9 cellular contexts compared by ENCODE assay signal in genomic region chr5:7816535-7816901, GRCh38. TPM values are rescaled to one million over a fixed set of nuclear protein-coding genes. Genes with fewer than 3 reads are reported as not detected.
A peak's percentile ranks its signal among the peaks of the same experiment; 100 is the strongest.
DNase-seq lines count a peak whose midpoint lies in the region; ATAC-seq and TF ChIP-seq lines count a peak whose summit lies in the region.
"Had no signal": no experiment of that assay in that cellular context is flagged by ENCODE, and none has a peak within 500 bp of the region (broad histone marks: within the 10 kb centered on the region; RNA-seq: fewer than 3 reads in every experiment).

No MANE protein-coding gene starts in this region.

- no peak overlapping the region for H4K91ac ChIP-seq in neuronal stem cell (ENCODE audit: low read depth, low read length, poor library complexity)

- H3K27me3 ChIP-seq in neuronal stem cell (ENCODE audit: control insufficient read depth in 3 of 3, insufficient read depth in 3 of 3, low read depth in 1 of 3, low read length in 3 of 3): no peaks in the 10 kb centered on the region
- H3K27me3 ChIP-seq in spleen (replicated peaks in 1 of 7): peaks cover 0 to 31% (median 5%) of the 10 kb centered on the region in 7 donors

- H3K18ac ChIP-seq in neuronal stem cell (ENCODE audit: low read length): no peak overlapping the region

- H3K79me1 ChIP-seq in neuronal stem cell (ENCODE audit: low read depth, low read length): no peaks in the 10 kb centered on the region

- H3K14ac ChIP-seq in neuronal stem cell (ENCODE audit: low read length): no peak overlapping the region

- TF ChIP-seq CTCF in RWPE1 (conservative IDR thresholded peaks at IDR 0.05; ENCODE audit: low read depth) (peak; percentile 37), spleen (IDR thresholded peaks at IDR 0.05 in 8 of 11, conservative IDR thresholded peaks at IDR 0.05 in 3 of 11) (peak in 3 of 11 experiments; percentile 18 to 53 (median 27))

- H2BK120ac ChIP-seq in neuronal stem cell (ENCODE audit: low read depth, low read length): no peak overlapping the region

- no peak overlapping the region for H3K9ac ChIP-seq in neuronal stem cell (ENCODE audit: low read depth, low read length, poor library complexity)

- H3K27ac ChIP-seq in RWPE1 (no peak overlapping the region), neuronal stem cell (replicated peaks; ENCODE audit: low read length) (peak overlapping the region; percentile 53), spleen (no peak overlapping the region)

- H3K4me2 ChIP-seq in neuronal stem cell (ENCODE audit: insufficient read depth, low read length, poor library complexity, severe bottlenecking): peak overlapping the region; percentile 21

- H2BK12ac ChIP-seq in neuronal stem cell (ENCODE audit: low read length): no peak overlapping the region

- no peak overlapping the region for H4K8ac ChIP-seq in neuronal stem cell (ENCODE audit: low read depth, low read length)

- H3K9me3 ChIP-seq in neuronal stem cell (replicated peaks in 1 of 2; ENCODE audit: control insufficient read depth in 2 of 2, insufficient read depth in 1 of 2, low read depth in 1 of 2, low read length in 2 of 2) (no peaks in the 10 kb centered on the region), spleen (no peaks in the 10 kb centered on the region)
- H3K9me3 ChIP-seq: Caco-2 had no signal

- H3K23ac ChIP-seq in neuronal stem cell (ENCODE audit: low read depth, low read length, poor library complexity): no peak overlapping the region

- POLR2A ChIA-PET in RWPE1 (lab: Yijun Ruan, JAX; ENCODE audit: low non-redundant PET): no interaction called here

- no peak overlapping the region for H2AK5ac ChIP-seq in neuronal stem cell (ENCODE audit: low read depth, low read length)

- peak overlapping the region; percentile 63 for H2AFZ ChIP-seq in neuronal stem cell (ENCODE audit: low read length)

- H3K4ac ChIP-seq in neuronal stem cell (ENCODE audit: low read length): no peak overlapping the region

- H3K4me1 ChIP-seq in neuronal stem cell (ENCODE audit: control insufficient read depth in 2 of 2, insufficient read depth in 1 of 2, low read depth in 1 of 2, low read length in 2 of 2) (peaks cover 0 to 19% of the 10 kb centered on the region in 2 donors), spleen (peaks cover 0 to 13% (median 10%) of the 10 kb centered on the region in 6 donors)
- H3K4me1 ChIP-seq: Caco-2 had no signal

- H2BK15ac ChIP-seq in neuronal stem cell (ENCODE audit: low read length): no peak overlapping the region

- H3K4me3 ChIP-seq in neuronal stem cell (ENCODE audit: low read length in 2 of 2) (no peak overlapping the region), spleen (no peak overlapping the region)

- CTCF ChIA-PET in RWPE1 (lab: Yijun Ruan, JAX): interaction anchor here (0.7 to 1.1 kb wide), 3 partner anchors 61 to 996 kb away, joined by 3 to 4 read pairs (median 4); no protein-coding TSS in a partner anchor

- DNase-seq in RWPE1 (ENCODE audit: low spot score) (no peak), neuronal stem cell (ENCODE audit: low spot score) (peak; percentile 49), SK-N-DZ (ENCODE audit: low spot score) (no peak), spleen (no peak)
- DNase-seq: NCI-H1048 had no signal

- ATAC-seq in GM19351 (IDR thresholded peaks at IDR 0.05; ENCODE audit: unreplicated experiment) (peak; percentile 2), HG02938 (IDR thresholded peaks at IDR 0.05; ENCODE audit: unreplicated experiment) (peak; percentile 30), GM21786 (IDR thresholded peaks at IDR 0.05; ENCODE audit: unreplicated experiment) (no peak)

- no CpG with 5 or more reads among the region's 9 CpGs for WGBS in neuronal stem cell (ENCODE audit: extremely low coverage in 2 of 2, insufficient read length in 2 of 2, insufficient replicate concordance in 1 of 2), 2 donors
- 31 to 41% (median 38%) methylated on average over 8 to 9 of the region's 9 CpGs for WGBS in spleen, 5 donors

- no peak overlapping the region for H2BK5ac ChIP-seq in neuronal stem cell (ENCODE audit: low read length)

- H3K36me3 ChIP-seq in neuronal stem cell (replicated peaks in 1 of 2; ENCODE audit: control insufficient read depth in 2 of 2, insufficient read depth in 2 of 2, low read length in 2 of 2) (no peaks in the 10 kb centered on the region), spleen (no peaks in the 10 kb centered on the region)

- intact Hi-C loops in spleen (cut with DNase I; ENCODE audit: low total_unique reads): no loop called here

- no peak for TF ChIP-seq POLR2A in spleen (IDR thresholded peaks at IDR 0.05)

RNA-seq across cellular contexts. Expression of gene CFAP90, which starts 34.4 kb away (rescaled TPM):
- polyA plus RNA-seq in neuronal stem cell (2013, experiment 1 of 2): 0.81 TPM
- 1.0 TPM for polyA plus RNA-seq in neuronal stem cell (2013, experiment 2 of 2)
- polyA plus RNA-seq in SK-N-DZ (2014; cell fraction: cytosol; rRNA removed): not detected in 2 replicates
- not detected in 2 replicates for polyA plus RNA-seq in SK-N-DZ (2014; cell fraction: nucleus; rRNA removed)
- under 1 TPM in 1 of 7 donors, not detected in 6; 0.60 TPM for total RNA-seq in spleen
- polyA plus RNA-seq in spleen: under 1 TPM in 2 of 3 donors, not detected in 1; 0.17 to 0.27 TPM

RNA-seq across cellular contexts. Expression of gene FASTKD3, which starts 52.3 kb away (rescaled TPM):
- 4.8 TPM for polyA plus RNA-seq in neuronal stem cell (2013, experiment 1 of 2)
- polyA plus RNA-seq in neuronal stem cell (2013, experiment 2 of 2): 5.0 TPM
- polyA plus RNA-seq in SK-N-DZ (2014; cell fraction: cytosol; rRNA removed): 22.9 and 29.3 TPM in 2 replicates
- 28.3 and 51.3 TPM in 2 replicates for polyA plus RNA-seq in SK-N-DZ (2014; cell fraction: nucleus; rRNA removed)
- total RNA-seq in spleen: 10 to 100 TPM in 3 of 7 donors, 1 to 10 TPM in 4; 8.6 to 19.1 (median 9.8) TPM
- 10 to 100 TPM; 13.9 to 18.2 (median 16.8) TPM for polyA plus RNA-seq in spleen

RNA-seq across cellular contexts. Expression of gene MTRR, which starts 52.4 kb away (rescaled TPM):
- 33.5 TPM for polyA plus RNA-seq in neuronal stem cell (2013, experiment 1 of 2)
- polyA plus RNA-seq in neuronal stem cell (2013, experiment 2 of 2): 34.6 TPM
- 29.4 and 32.2 TPM in 2 replicates for polyA plus RNA-seq in SK-N-DZ (2014; cell fraction: cytosol; rRNA removed)
- polyA plus RNA-seq in SK-N-DZ (2014; cell fraction: nucleus; rRNA removed): 65.0 and 79.7 TPM in 2 replicates
- total RNA-seq in spleen: 10 to 100 TPM; 41.4 to 66.3 (median 47.4) TPM
- polyA plus RNA-seq in spleen: 10 to 100 TPM; 13.8 to 21.2 (median 15.8) TPM
